ENCODE assay signal across 15 cellular contexts in genomic region chr15:88377509-88377908, GRCh38.
DNase-seq lines count a peak whose midpoint lies in the region; ATAC-seq and TF ChIP-seq lines count a peak whose summit lies in the region.
"Had no signal": no experiment of that assay in that cellular context is flagged by ENCODE, and none has a peak within 500 bp of the region (broad histone marks: within the 10 kb centered on the region; RNA-seq: fewer than 3 reads in every experiment).

No MANE protein-coding gene starts in this region.

- H3K36me3 Mint-ChIP-seq in CD14-positive monocyte, result no peaks in the 10 kb centered on the region
- no peaks in the 10 kb centered on the region for H3K36me3 Mint-ChIP-seq in HFFc6 (ENCODE audit: low read depth)
- H3K36me3 Mint-ChIP-seq: CD8-positive, alpha-beta T cell had no signal

- TF ChIP-seq CTCF in CD14-positive monocyte (IDR thresholded peaks at IDR 0.05) (no peak), HFFc6 (IDR thresholded peaks at IDR 0.05) (no peak)

- H3K4me3 Mint-ChIP-seq in CD14-positive monocyte (no peak overlapping the region), HFFc6 (no peak overlapping the region)
- H3K4me3 Mint-ChIP-seq: CD8-positive, alpha-beta T cell; H9 had no signal

- H3K9me3 Mint-ChIP-seq in CD14-positive monocyte, result peaks cover 0 to 4% (median 0%) of the 10 kb centered on the region in 7 donors
- H3K9me3 Mint-ChIP-seq in HFFc6, result peaks cover 3% of the 10 kb centered on the region; the same call in 1 of the 2 replicates
- H3K9me3 Mint-ChIP-seq: CD8-positive, alpha-beta T cell; H9 had no signal

- peak overlapping the region; percentile 1 for H3K27ac ChIP-seq in caudate nucleus (ENCODE audit: low read depth, low read length)
- H3K27ac ChIP-seq: BLaER1 had no signal

- H3K27me3 Mint-ChIP-seq in CD14-positive monocyte (ENCODE audit: low read depth in 3 of 3) (peaks cover 7 to 13% (median 10%) of the 10 kb centered on the region in 3 donors), HFFc6 (ENCODE audit: insufficient read depth) (no peaks in the 10 kb centered on the region; the same call in 1 of the 2 replicates)

- DNase-seq in CD14-positive monocyte (ENCODE audit: low spot score) (peak; percentile 10), HFFc6 (no peak), caudate nucleus (lab: John Stamatoyannopoulos, UW) (no peak), ureter (ENCODE audit: low spot score) (peak; percentile 10), ACHN (no peak), posterior vena cava (ENCODE audit: low spot score) (no peak), sciatic nerve (ENCODE audit: low spot score) (no peak)
- DNase-seq: Calu3, DMS79 treated with DMSO at 0.1 percent for 48 hours, GF-D8, GOT3, H9, KBM-7 had no signal

- in situ Hi-C loops in ACHN (cut with HindIII; ENCODE audit: low pct_ligation_motif_present, low pct_unique_long_range_greater_than_20kb, low sequenced_read_pairs), result no loop called here

- H3K27ac Mint-ChIP-seq in CD14-positive monocyte (no peak overlapping the region), HFFc6 (peak overlapping the region; percentile 45; the same call in 1 of the 2 replicates)
- H3K27ac Mint-ChIP-seq: CD8-positive, alpha-beta T cell; H9 had no signal

- H3K4me1 Mint-ChIP-seq in CD14-positive monocyte (no peaks in the 10 kb centered on the region), HFFc6 (ENCODE audit: low read depth) (peaks cover 36% of the 10 kb centered on the region)

- ATAC-seq in sciatic nerve, result no peak
- ATAC-seq: CD8-positive, alpha-beta T cell had no signal

- intact Hi-C loops in CD14-positive monocyte (cut with micrococcal nuclease), result no loop called here
- intact Hi-C loops in posterior vena cava (cut with DNase I), result no loop called here
- intact Hi-C loops in sciatic nerve (cut with DNase I), result no loop called here

Comparison
In these comparisons a context has a peak if more than half of its experiments do, and no peak if none do; other contexts are left out.
1. DNase-seq: peak in CD14-positive monocyte (single experiment) and ureter (single experiment); none in HFFc6 (single experiment), caudate nucleus (0 of 61), ACHN (single experiment), posterior vena cava (single experiment) and sciatic nerve (single experiment).